11 cellular contexts compared by ENCODE assay signal in genomic region chrX:115023139-115023538, GRCh38. TPM values are rescaled to one million over a fixed set of nuclear protein-coding genes. Genes with fewer than 3 reads are reported as not detected.
DNase-seq lines count a peak whose midpoint lies in the region; ATAC-seq and TF ChIP-seq lines count a peak whose summit lies in the region.
"Had no signal": no experiment of that assay in that cellular context is flagged by ENCODE, and none has a peak within 500 bp of the region (broad histone marks: within the 10 kb centered on the region; RNA-seq: fewer than 3 reads in every experiment).

No MANE protein-coding gene starts in this region.

- no peaks in the 10 kb centered on the region for H3K27me3 Mint-ChIP-seq in activated CD4-positive, alpha-beta memory T cell treated with anti-CD3 and anti-CD28 coated beads for 36 hours
- H3K27me3 Mint-ChIP-seq: activated naive CD8-positive, alpha-beta T cell treated with anti-CD3 and anti-CD28 coated beads, Interleukin-2, amount 10 ng/mL, durations not matched to agents 7 days and 5 days had no signal

- no peak for TF ChIP-seq CTCF in omental fat pad (IDR thresholded peaks at IDR 0.05)

- H3K27ac ChIP-seq in epithelial cell of prostate: peak overlapping the region; percentile 94

- no peaks in the 10 kb centered on the region for H3K4me1 Mint-ChIP-seq in activated CD4-positive, alpha-beta memory T cell treated with anti-CD3 and anti-CD28 coated beads for 36 hours (ENCODE audit: low read depth)
- H3K4me1 Mint-ChIP-seq: activated naive CD8-positive, alpha-beta T cell treated with anti-CD3 and anti-CD28 coated beads, Interleukin-2, amount 10 ng/mL, durations not matched to agents 7 days and 5 days had no signal

- no peaks in the 10 kb centered on the region for H3K36me3 Mint-ChIP-seq in activated CD4-positive, alpha-beta memory T cell treated with anti-CD3 and anti-CD28 coated beads for 36 hours
- H3K36me3 Mint-ChIP-seq: activated naive CD8-positive, alpha-beta T cell treated with anti-CD3 and anti-CD28 coated beads, Interleukin-2, amount 10 ng/mL, durations not matched to agents 7 days and 5 days had no signal

- DNase-seq in DMS53 treated with DMSO at 0.1 percent for 48 hours (lab: John Stamatoyannopoulos, UW; ENCODE audit: unreplicated experiment): peak; percentile 68
- peak; percentile 43 for DNase-seq in NCI-H460 (ENCODE audit: extremely low read depth, low read depth)
- DNase-seq in epithelial cell of prostate (ENCODE audit: low read depth, low spot score): peak; percentile 87
- DNase-seq in omental fat pad (ENCODE audit: low spot score): no peak
- DNase-seq in stimulated activated CD4-positive, alpha-beta T cell treated with anti-CD3 and anti-CD28 coated beads, Interleukin-15, amount 100 ng/mL, for 24 hours: no peak
- DNase-seq in GOT3 (lab: John Stamatoyannopoulos, UW): no peak
- no peak for DNase-seq in activated CD4-positive, alpha-beta memory T cell treated with anti-CD3 and anti-CD28 coated beads for 36 hours
- DNase-seq: activated CD4-positive, alpha-beta T cell treated with anti-CD3 and anti-CD28 coated beads for 1 hour; activated naive CD8-positive, alpha-beta T cell treated with anti-CD3 and anti-CD28 coated beads, Interleukin-2, amount 10 ng/mL, durations not matched to agents 7 days and 5 days had no signal

- H3K9me3 Mint-ChIP-seq in activated CD4-positive, alpha-beta memory T cell treated with anti-CD3 and anti-CD28 coated beads for 36 hours: peaks cover 4% of the 10 kb centered on the region
- H3K9me3 Mint-ChIP-seq: activated naive CD8-positive, alpha-beta T cell treated with anti-CD3 and anti-CD28 coated beads, Interleukin-2, amount 10 ng/mL, durations not matched to agents 7 days and 5 days had no signal

- intact Hi-C loops in activated CD4-positive, alpha-beta memory T cell treated with anti-CD3 and anti-CD28 coated beads for 36 hours (cut with micrococcal nuclease): no loop called here

- no peak overlapping the region for H3K27ac Mint-ChIP-seq in activated CD4-positive, alpha-beta memory T cell treated with anti-CD3 and anti-CD28 coated beads for 36 hours
- H3K27ac Mint-ChIP-seq: activated naive CD8-positive, alpha-beta T cell treated with anti-CD3 and anti-CD28 coated beads, Interleukin-2, amount 10 ng/mL, durations not matched to agents 7 days and 5 days had no signal

- ATAC-seq in omental fat pad (ENCODE audit: low FRiP score) (peak; percentile 91), HG03135 (IDR thresholded peaks at IDR 0.05; ENCODE audit: unreplicated experiment) (no peak)

- CTCF ChIA-PET in activated CD4-positive, alpha-beta memory T cell treated with anti-CD3 and anti-CD28 coated beads for 36 hours (lab: Charles Lee): no interaction called here

- no peak overlapping the region for H3K4me3 Mint-ChIP-seq in activated CD4-positive, alpha-beta memory T cell treated with anti-CD3 and anti-CD28 coated beads for 36 hours
- H3K4me3 Mint-ChIP-seq: activated naive CD8-positive, alpha-beta T cell treated with anti-CD3 and anti-CD28 coated beads, Interleukin-2, amount 10 ng/mL, durations not matched to agents 7 days and 5 days had no signal

- POLR2A ChIA-PET in activated CD4-positive, alpha-beta memory T cell treated with anti-CD3 and anti-CD28 coated beads for 36 hours (lab: Charles Lee): no interaction called here

RNA-seq across cellular contexts. Expression of gene IL13RA2, which starts 5.7 kb away (rescaled TPM):
- total RNA-seq in NCI-H460 (2014; rRNA removed; shearing (Covaris generic)): 24.2 and 24.5 TPM in 2 replicates
- 2.1 and 8.8 TPM in 2 replicates for polyA plus RNA-seq in NCI-H460 (2014; cell fraction: nucleus; rRNA removed)
- 1 to 10 TPM in 1 of 4 donors, under 1 TPM in 2, not detected in 1; 0.28 to 2.9 (median 0.56) TPM for total RNA-seq in omental fat pad
- not detected for total RNA-seq in activated CD4-positive, alpha-beta memory T cell treated with anti-CD3 and anti-CD28 coated beads for 36 hours
- total RNA-seq: activated naive CD8-positive, alpha-beta T cell treated with anti-CD3 and anti-CD28 coated beads, Interleukin-2, amount 10 ng/mL, durations not matched to agents 7 days and 5 days; myocyte had no signal

Comparison
In these comparisons a context has a peak if more than half of its experiments do, and no peak if none do; other contexts are left out.
1. DNase-seq: peak in DMS53 treated with DMSO at 0.1 percent for 48 hours (single experiment), NCI-H460 (single experiment) and epithelial cell of prostate (single experiment); none in omental fat pad (single experiment), stimulated activated CD4-positive, alpha-beta T cell treated with anti-CD3 and anti-CD28 coated beads, Interleukin-15, amount 100 ng/mL, for 24 hours (single experiment), GOT3 (single experiment) and activated CD4-positive, alpha-beta memory T cell treated with anti-CD3 and anti-CD28 coated beads for 36 hours (single experiment).